In the genomic region with DNA sequence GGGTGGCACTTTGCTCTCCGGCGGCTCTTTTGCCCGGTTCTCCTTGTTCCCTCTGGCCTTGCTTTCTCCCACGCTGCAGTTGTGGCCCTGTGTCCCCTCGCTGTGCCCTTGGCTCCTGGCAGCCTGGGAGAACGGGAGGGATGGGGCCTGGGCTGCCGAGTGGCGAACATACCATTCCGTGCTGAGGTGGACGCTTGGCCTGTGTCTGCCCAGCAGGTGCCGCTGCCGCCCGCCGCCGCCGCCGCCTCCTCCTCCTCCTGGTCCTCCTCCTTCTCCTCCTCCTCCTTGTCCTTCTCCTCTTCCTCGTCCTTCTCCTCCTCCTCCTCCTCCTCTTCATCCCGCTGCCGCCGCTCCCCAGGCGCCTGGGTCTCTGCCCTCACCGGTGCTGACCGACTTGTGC, we compare ENCODE assay signal across 34 cellular contexts. TPM values are rescaled to one million over a fixed set of nuclear protein-coding genes. Genes with fewer than 3 reads are reported as not detected.
DNase-seq lines count a peak whose midpoint lies in the region; ATAC-seq, FAIRE-seq and TF ChIP-seq lines count a peak whose summit lies in the region.
"Had no signal": no experiment of that assay in that cellular context is flagged by ENCODE, and none has a peak within 500 bp of the region (broad histone marks: within the 10 kb centered on the region; RNA-seq: fewer than 3 reads in every experiment).

No MANE protein-coding gene starts in this region.

- no peak overlapping the region for H3K27ac Mint-ChIP-seq in neural progenitor cell
- H3K27ac Mint-ChIP-seq in effector memory CD8-positive, alpha-beta T cell, result no peak overlapping the region
- H3K27ac Mint-ChIP-seq: activated naive CD8-positive, alpha-beta T cell treated with anti-CD3 and anti-CD28 coated beads, Interleukin-2, amount 10 ng/mL, durations not matched to agents 7 days and 5 days; natural killer cell treated with Interleukin-12 subunit alpha and Interleukin-12 subunit beta and Interleukin-15 and Interleukin-18, amount 100 ng/mL, for 72 hours; stimulated activated memory B cell treated with anti-CD40 and anti-IgM and Interleukin-4, amounts not matched to agents 10 μg/mL and 1 μg/mL and 100 μg/mL, for 72 hours; T-helper 17 cell had no signal

- H3K9me3 ChIP-seq in HEK293 (ENCODE audit: control insufficient read depth, insufficient read depth, low read depth, low read length) (no peaks in the 10 kb centered on the region), K562 (replicated peaks; ENCODE audit: control insufficient read depth, insufficient read depth, low read depth, low read length) (no peaks in the 10 kb centered on the region), neural progenitor cell (ENCODE audit: low read depth) (no peaks in the 10 kb centered on the region)
- H3K9me3 ChIP-seq: BLaER1, esophagus muscularis mucosa, HAP-1, mucosa of descending colon, sigmoid colon had no signal

- intact Hi-C loops in K562 (cut with micrococcal nuclease), result no loop called here

- H4K20me1 ChIP-seq in K562 (replicated peaks; ENCODE audit: control insufficient read depth, insufficient read depth, low read length), result peaks cover 19% of the 10 kb centered on the region
- peaks cover 79% of the 10 kb centered on the region for H4K20me1 ChIP-seq in neural progenitor cell (ENCODE audit: low read depth)

- no peaks in the 10 kb centered on the region for H3K9me3 Mint-ChIP-seq in neural progenitor cell
- no peaks in the 10 kb centered on the region for H3K9me3 Mint-ChIP-seq in effector memory CD8-positive, alpha-beta T cell
- H3K9me3 Mint-ChIP-seq: activated naive CD8-positive, alpha-beta T cell treated with anti-CD3 and anti-CD28 coated beads, Interleukin-2, amount 10 ng/mL, durations not matched to agents 7 days and 5 days; natural killer cell treated with Interleukin-12 subunit alpha and Interleukin-12 subunit beta and Interleukin-15 and Interleukin-18, amount 100 ng/mL, for 72 hours; stimulated activated memory B cell treated with anti-CD40 and anti-IgM and Interleukin-4, amounts not matched to agents 10 μg/mL and 1 μg/mL and 100 μg/mL, for 72 hours had no signal

- no peak for FAIRE-seq in K562 (lab: Jason Lieb, UNC)
- FAIRE-seq: astrocyte, G401.6, urothelium cell line had no signal

- H3K4me3 ChIP-seq in HEK293 (ENCODE audit: low read depth, low read length) (no peak overlapping the region), K562 (no peak overlapping the region), neural progenitor cell (no peak overlapping the region)
- H3K4me3 ChIP-seq: BLaER1, coronary artery, esophagus muscularis mucosa, HAP-1, mucosa of descending colon, sigmoid colon, SK-N-MC had no signal

- H3K9ac ChIP-seq in K562 (ENCODE audit: insufficient read depth in 1 of 2, low read depth in 2 of 2, low read length in 2 of 2) (no peak overlapping the region; a peak in 1 of 4 replicates), neural progenitor cell (no peak overlapping the region)
- H3K9ac ChIP-seq: BLaER1 had no signal

- H2AFZ ChIP-seq in K562 (ENCODE audit: low read depth, low read length) (no peak overlapping the region), neural progenitor cell (replicated peaks) (no peak overlapping the region)

- POLR2A ChIA-PET in HEK293 (lab: Yijun Ruan, JAX) (no interaction called here), K562 (lab: Yijun Ruan, JAX) (no interaction called here)

- H3K36me3 ChIP-seq in HEK293 (ENCODE audit: control insufficient read depth in 2 of 2, insufficient read depth in 1 of 2, low read length in 2 of 2), result peaks cover 0 to 91% of the 10 kb centered on the region in 2 experiments; a peak in 1 of 3 replicates
- peaks cover 95% of the 10 kb centered on the region; the same call in 2 of the 3 replicates for H3K36me3 ChIP-seq in K562 (ENCODE audit: control insufficient read depth, insufficient read depth, low read length)
- H3K36me3 ChIP-seq in neural progenitor cell, result no peaks in the 10 kb centered on the region

- 88% methylated on average over 24 of the region's 24 CpGs for WGBS in K562 (ENCODE audit: insufficient coverage, low coverage, missing lambda C conversion rate)

- H3K79me2 ChIP-seq in K562 (ENCODE audit: control insufficient read depth, insufficient read depth, low read length) (peaks cover 10% of the 10 kb centered on the region; the same call in 2 of the 3 replicates), neural progenitor cell (ENCODE audit: low read depth) (peaks cover under 1% of the 10 kb centered on the region)

- peaks cover 5% of the 10 kb centered on the region for H3K9me1 ChIP-seq in K562 (ENCODE audit: control insufficient read depth, insufficient read depth, low read length)

- H3K27me3 Mint-ChIP-seq in neural progenitor cell (ENCODE audit: insufficient read depth, low read depth), result peaks cover 8% of the 10 kb centered on the region
- H3K27me3 Mint-ChIP-seq in effector memory CD8-positive, alpha-beta T cell, result no peaks in the 10 kb centered on the region
- H3K27me3 Mint-ChIP-seq: activated naive CD8-positive, alpha-beta T cell treated with anti-CD3 and anti-CD28 coated beads, Interleukin-2, amount 10 ng/mL, durations not matched to agents 7 days and 5 days; natural killer cell treated with Interleukin-12 subunit alpha and Interleukin-12 subunit beta and Interleukin-15 and Interleukin-18, amount 100 ng/mL, for 72 hours; stimulated activated memory B cell treated with anti-CD40 and anti-IgM and Interleukin-4, amounts not matched to agents 10 μg/mL and 1 μg/mL and 100 μg/mL, for 72 hours; T-helper 17 cell had no signal

- H3K27me3 ChIP-seq in K562 (ENCODE audit: control insufficient read depth in 2 of 2, insufficient read depth in 2 of 2, low read length in 2 of 2), result no peaks in the 10 kb centered on the region
- H3K27me3 ChIP-seq in foreskin keratinocyte, result no peaks in the 10 kb centered on the region
- no peaks in the 10 kb centered on the region for H3K27me3 ChIP-seq in neural progenitor cell
- H3K27me3 ChIP-seq: BLaER1, esophagus muscularis mucosa, sigmoid colon had no signal

- ATAC-seq in K562 (no peak), foreskin keratinocyte (no peak), GM18873 (IDR thresholded peaks at IDR 0.05; ENCODE audit: low FRiP score, unreplicated experiment) (no peak)
- ATAC-seq in effector memory CD8-positive, alpha-beta T cell (replicated peaks), result no peak
- ATAC-seq: mucosa of descending colon; natural killer cell treated with Interleukin-12 subunit alpha and Interleukin-12 subunit beta and Interleukin-15 and Interleukin-18, amount 100 ng/mL, for 72 hours; stimulated activated memory B cell treated with anti-CD40 and anti-IgM and Interleukin-4, amounts not matched to agents 10 μg/mL and 1 μg/mL and 100 μg/mL, for 72 hours; T-helper 17 cell had no signal

- peaks cover 21% of the 10 kb centered on the region for H3K36me3 Mint-ChIP-seq in neural progenitor cell
- peaks cover 20% of the 10 kb centered on the region for H3K36me3 Mint-ChIP-seq in effector memory CD8-positive, alpha-beta T cell (ENCODE audit: insufficient read depth)
- H3K36me3 Mint-ChIP-seq: activated naive CD8-positive, alpha-beta T cell treated with anti-CD3 and anti-CD28 coated beads, Interleukin-2, amount 10 ng/mL, durations not matched to agents 7 days and 5 days; natural killer cell treated with Interleukin-12 subunit alpha and Interleukin-12 subunit beta and Interleukin-15 and Interleukin-18, amount 100 ng/mL, for 72 hours had no signal

- H3K4me3 Mint-ChIP-seq in neural progenitor cell, result no peak overlapping the region
- H3K4me3 Mint-ChIP-seq in effector memory CD8-positive, alpha-beta T cell, result no peak overlapping the region
- H3K4me3 Mint-ChIP-seq: activated naive CD8-positive, alpha-beta T cell treated with anti-CD3 and anti-CD28 coated beads, Interleukin-2, amount 10 ng/mL, durations not matched to agents 7 days and 5 days; natural killer cell treated with Interleukin-12 subunit alpha and Interleukin-12 subunit beta and Interleukin-15 and Interleukin-18, amount 100 ng/mL, for 72 hours; stimulated activated memory B cell treated with anti-CD40 and anti-IgM and Interleukin-4, amounts not matched to agents 10 μg/mL and 1 μg/mL and 100 μg/mL, for 72 hours; T-helper 17 cell had no signal

- H3F3A ChIP-seq in neural progenitor cell (ENCODE audit: low read depth), result peaks cover 41% of the 10 kb centered on the region

- in situ Hi-C loops in K562 (cut with MboI), result no loop called here

- TF ChIP-seq POLR2A in K562 (conservative IDR thresholded peaks at IDR 0.05), result no peak

- CTCF ChIA-PET in HEK293 (lab: Yijun Ruan, JAX), result interaction anchor here (0.6 to 2.6 kb wide), 4 partner anchors 8 to 65 kb away, joined by 3 to 14 read pairs (median 4); a partner anchor contains a TSS
- CTCF ChIA-PET in K562 (lab: Yijun Ruan, JAX; ENCODE audit: low intra/inter-chr PET ratio), result interaction anchor here (0.6 to 4.4 kb wide), 3 partner anchors 50 to 160 kb away, joined by 3 to 74 read pairs (median 32); no protein-coding TSS in a partner anchor

- H3K27ac ChIP-seq in HEK293 (ENCODE audit: extremely low read depth, low read depth, low read length) (no peak overlapping the region), K562 (ENCODE audit: extremely low read depth, low read depth, low read length) (no peak overlapping the region), foreskin keratinocyte (no peak overlapping the region), neural progenitor cell (no peak overlapping the region)
- H3K27ac ChIP-seq: BLaER1, coronary artery, esophagus muscularis mucosa, sigmoid colon, SK-N-MC had no signal

- TF ChIP-seq CTCF in HEK293 (tag by site-specific recombination; IDR thresholded peaks at IDR 0.05) (no peak), K562 (IDR thresholded peaks at IDR 0.05 in 2 of 3, conservative IDR thresholded peaks at IDR 0.05 in 1 of 3; ENCODE audit: insufficient read depth in 2 of 3, low read depth in 1 of 3, low read length in 3 of 3) (no peak), foreskin keratinocyte (conservative IDR thresholded peaks at IDR 0.05) (peak; percentile 10), neural progenitor cell (IDR thresholded peaks at IDR 0.05) (peak; percentile 7)

- no peak for DNase-seq in K562 (ENCODE audit: extremely low read depth in 1 of 4, low spot score in 3 of 4)
- DNase-seq in foreskin keratinocyte, result no peak
- DNase-seq in neural progenitor cell (ENCODE audit: low spot score), result no peak
- DNase-seq in nucleus accumbens (lab: John Stamatoyannopoulos, UW), result no peak
- DNase-seq in effector memory CD8-positive, alpha-beta T cell, result no peak
- no peak for DNase-seq in NCI-H2107 (lab: John Stamatoyannopoulos, UW)
- DNase-seq: activated CD4-positive, alpha-beta T cell treated with anti-CD3 and anti-CD28 coated beads for 48 hours; activated CD8-positive, alpha-beta memory T cell treated with anti-CD3 and anti-CD28 coated beads for 24 hours; activated gamma-delta T cell; activated naive CD8-positive, alpha-beta T cell treated with anti-CD3 and anti-CD28 coated beads, Interleukin-2, amount 10 ng/mL, durations not matched to agents 7 days and 5 days; foreskin melanocyte; NCI-H1105 treated with DMSO at 0.1 percent for 48 hours; NCI-H2081; NCI-H774; sigmoid colon; stimulated activated CD4-positive, alpha-beta T cell treated with anti-CD3 and anti-CD28 coated beads, Interleukin-4, amount 100 ng/mL, for 4 hours; T-helper 17 cell had no signal

- H3K4me2 ChIP-seq in K562 (ENCODE audit: insufficient read depth, low read length), result no peak overlapping the region
- H3K4me2 ChIP-seq in neural progenitor cell, result no peak overlapping the region
- H3K4me2 ChIP-seq: BLaER1 had no signal

- no peaks in the 10 kb centered on the region for H3K4me1 ChIP-seq in HEK293 (ENCODE audit: control insufficient read depth, insufficient read depth, low read length)
- H3K4me1 ChIP-seq in K562 (replicated peaks in 1 of 2; ENCODE audit: control insufficient read depth in 2 of 2, insufficient read depth in 2 of 2, low read length in 2 of 2), result peaks cover 0 to 53% of the 10 kb centered on the region in 2 experiments; a peak in 1 of 5 replicates
- H3K4me1 ChIP-seq in foreskin keratinocyte, result no peaks in the 10 kb centered on the region
- peaks cover 8% of the 10 kb centered on the region for H3K4me1 ChIP-seq in neural progenitor cell
- H3K4me1 ChIP-seq: HAP-1 had no signal

- no peak for TF ChIP-seq RAD21 in K562 (CRISPR knock-in tag; conservative IDR thresholded peaks at IDR 0.05 in 1 of 2, IDR thresholded peaks at IDR 0.05 in 1 of 2)

- peaks cover 25% of the 10 kb centered on the region for H3K4me1 Mint-ChIP-seq in neural progenitor cell
- peaks cover 13 to 20% of the 10 kb centered on the region in 2 donors for H3K4me1 Mint-ChIP-seq in effector memory CD8-positive, alpha-beta T cell (ENCODE audit: low read depth in 2 of 2)

- no TSS peak for BruUV-seq in K562 (replicated peaks; lab: Mats Ljungman, UMichigan)

- no peak for TF ChIP-seq EP300 in K562 (IDR thresholded peaks at IDR 0.05; ENCODE audit: low read length)

RNA-seq across cellular contexts. Expression of a gene that starts 36.0 kb away (rescaled TPM):
- total RNA-seq in K562 (2011; cell fraction: chromatin; rRNA removed; ENCODE audit: low replicate concordance), result 309 and 657 TPM in 2 replicates
- total RNA-seq in K562 (2011; cell fraction: nucleolus; rRNA removed), result 263 and 322 TPM in 2 replicates
- total RNA-seq in K562 (2011; cell fraction: nucleoplasm; rRNA removed), result 258 and 293 TPM in 2 replicates
- 62.2 and 94.2 TPM in 2 replicates for total RNA-seq in K562 (2014; rRNA removed)
- total RNA-seq in K562 (2014; rRNA removed; fragmentation: Illumina TruSeq; extraction: Trizol), result 34.6 and 44.0 TPM in 2 replicates
- 59.8 and 60.0 TPM in 2 replicates for total RNA-seq in K562 (2015; rRNA removed; fragmentation: Illumina TruSeq; extraction: Trizol)
- 178 and 208 TPM in 2 replicates for total RNA-seq in K562 (2021)
- polyA plus RNA-seq in K562 (2011; rRNA removed), result 61.4 and 65.4 TPM in 2 replicates
- 86.8 and 233 TPM in 2 replicates for polyA plus RNA-seq in K562 (2011; cell fraction: cytosol; rRNA removed)
- polyA plus RNA-seq in K562 (2011; cell fraction: nucleus; rRNA removed), result 273 and 510 TPM in 2 replicates
- 83.7 and 110 TPM in 2 replicates for polyA plus RNA-seq in K562 (2012)
- 66.7 and 96.7 TPM in 2 replicates for polyA plus RNA-seq in K562 (2014; fragmentation: Illumina TruSeq; extraction: Trizol)
- 1 to 10 TPM; 3.4 to 4.4 TPM for polyA plus RNA-seq in K562 (2014; fragmentation: Nextera tagmentation; extraction: Ambion mirVana)
- polyA plus RNA-seq in K562 (2014; rRNA removed), result 118 and 127 TPM in 2 replicates
- polyA minus RNA-seq in K562 (2011; rRNA and poly(A)+ RNA removed), result 34.5 and 46.4 TPM in 2 replicates
- 64.1 and 65.6 TPM in 2 replicates for polyA minus RNA-seq in K562 (2011; cell fraction: cytosol; rRNA and poly(A)+ RNA removed)
- 79.9 and 118 TPM in 2 replicates for polyA minus RNA-seq in K562 (2011; cell fraction: nucleus; rRNA and poly(A)+ RNA removed)
- total RNA-seq in foreskin keratinocyte, result 105 and 106 TPM in 2 replicates
- polyA plus RNA-seq in foreskin keratinocyte, result 116 and 124 TPM in 2 replicates
- 38.9 and 73.0 TPM in 2 replicates for total RNA-seq in neural progenitor cell (ENCODE audit: low replicate concordance)

RNA-seq across cellular contexts. Expression of a gene that starts 39.0 kb away (rescaled TPM):
- 28.8 and 70.7 TPM in 2 replicates for total RNA-seq in K562 (2011; cell fraction: chromatin; rRNA removed; ENCODE audit: low replicate concordance)
- 113 and 126 TPM in 2 replicates for total RNA-seq in K562 (2011; cell fraction: nucleolus; rRNA removed)
- 72.2 and 72.4 TPM in 2 replicates for total RNA-seq in K562 (2011; cell fraction: nucleoplasm; rRNA removed)
- total RNA-seq in K562 (2014; rRNA removed) (189 and 255 TPM in 2 replicates), K562 (2014; rRNA removed; fragmentation: Illumina TruSeq; extraction: Trizol) (19.4 and 21.4 TPM in 2 replicates), K562 (2015; rRNA removed; fragmentation: Illumina TruSeq; extraction: Trizol) (86.3 and 97.0 TPM in 2 replicates), K562 (2021) (233 and 241 TPM in 2 replicates), foreskin keratinocyte (38.8 and 39.7 TPM in 2 replicates), neural progenitor cell (ENCODE audit: low replicate concordance) (6.0 and 49.4 TPM in 2 replicates)
- polyA plus RNA-seq in K562 (2011; rRNA removed) (38.4 and 59.7 TPM in 2 replicates), K562 (2014; fragmentation: Illumina TruSeq; extraction: Trizol) (74.1 and 210 TPM in 2 replicates), K562 (2014; fragmentation: Nextera tagmentation; extraction: Ambion mirVana) (under 1 TPM; 0.14 to 0.34 TPM), K562 (2014; rRNA removed) (195 and 207 TPM in 2 replicates), foreskin keratinocyte (74.3 and 83.3 TPM in 2 replicates)
- polyA plus RNA-seq in K562 (2011; cell fraction: cytosol; rRNA removed), result 86.5 and 297 TPM in 2 replicates
- polyA plus RNA-seq in K562 (2011; cell fraction: nucleus; rRNA removed), result 123 and 249 TPM in 2 replicates
- 165 and 183 TPM in 2 replicates for polyA plus RNA-seq in K562 (2012)
- polyA minus RNA-seq in K562 (2011; rRNA and poly(A)+ RNA removed), result 8.2 and 12.5 TPM in 2 replicates
- polyA minus RNA-seq in K562 (2011; cell fraction: cytosol; rRNA and poly(A)+ RNA removed), result 52.4 and 69.4 TPM in 2 replicates
- 18.0 and 20.3 TPM in 2 replicates for polyA minus RNA-seq in K562 (2011; cell fraction: nucleus; rRNA and poly(A)+ RNA removed)

RNA-seq across cellular contexts. Expression of a gene that starts 41.7 kb away (rescaled TPM):
- total RNA-seq in K562 (2011; cell fraction: chromatin; rRNA removed; ENCODE audit: low replicate concordance), result 153 and 539 TPM in 2 replicates
- 501 and 515 TPM in 2 replicates for total RNA-seq in K562 (2011; cell fraction: nucleolus; rRNA removed)
- total RNA-seq in K562 (2011; cell fraction: nucleoplasm; rRNA removed), result 225 and 261 TPM in 2 replicates
- total RNA-seq in K562 (2014; rRNA removed), result 114 and 139 TPM in 2 replicates
- 8.3 and 12.6 TPM in 2 replicates for total RNA-seq in K562 (2014; rRNA removed; fragmentation: Illumina TruSeq; extraction: Trizol)
- total RNA-seq in K562 (2015; rRNA removed; fragmentation: Illumina TruSeq; extraction: Trizol), result 50.3 and 55.4 TPM in 2 replicates
- total RNA-seq in K562 (2021), result 106 and 112 TPM in 2 replicates
- 48.2 and 69.4 TPM in 2 replicates for polyA plus RNA-seq in K562 (2011; rRNA removed)
- polyA plus RNA-seq in K562 (2011; cell fraction: cytosol; rRNA removed), result 50.7 and 105 TPM in 2 replicates
- 711 and 1,075 TPM in 2 replicates for polyA plus RNA-seq in K562 (2011; cell fraction: nucleus; rRNA removed)
- 70.9 and 124 TPM in 2 replicates for polyA plus RNA-seq in K562 (2012)
- polyA plus RNA-seq in K562 (2014; fragmentation: Illumina TruSeq; extraction: Trizol), result 38.2 and 53.4 TPM in 2 replicates
- polyA plus RNA-seq in K562 (2014; fragmentation: Nextera tagmentation; extraction: Ambion mirVana), result 1 to 10 TPM in 1 of 2 experiments, under 1 TPM in 1; 0.51 to 2.7 TPM
- polyA plus RNA-seq in K562 (2014; rRNA removed), result 150 and 181 TPM in 2 replicates
- 18.8 and 24.7 TPM in 2 replicates for polyA minus RNA-seq in K562 (2011; rRNA and poly(A)+ RNA removed)
- polyA minus RNA-seq in K562 (2011; cell fraction: cytosol; rRNA and poly(A)+ RNA removed), result 22.8 and 23.4 TPM in 2 replicates
- 187 and 189 TPM in 2 replicates for polyA minus RNA-seq in K562 (2011; cell fraction: nucleus; rRNA and poly(A)+ RNA removed)
- 49.4 and 55.2 TPM in 2 replicates for total RNA-seq in foreskin keratinocyte
- polyA plus RNA-seq in foreskin keratinocyte, result 64.6 and 71.5 TPM in 2 replicates
- 22.4 and 71.0 TPM in 2 replicates for total RNA-seq in neural progenitor cell (ENCODE audit: low replicate concordance)

RNA-seq across cellular contexts. Expression of a gene that starts 45.2 kb away (rescaled TPM):
- not detected in 2 replicates for total RNA-seq in K562 (2011; cell fraction: chromatin; rRNA removed; ENCODE audit: low replicate concordance)
- not detected in 2 replicates for total RNA-seq in K562 (2011; cell fraction: nucleolus; rRNA removed)
- not detected in 2 replicates for total RNA-seq in K562 (2011; cell fraction: nucleoplasm; rRNA removed)
- total RNA-seq in K562 (2014; rRNA removed) (not detected in 2 replicates), K562 (2014; rRNA removed; fragmentation: Illumina TruSeq; extraction: Trizol) (not detected in 2 replicates), K562 (2015; rRNA removed; fragmentation: Illumina TruSeq; extraction: Trizol) (not detected in 2 replicates), K562 (2021) (not detected in 2 replicates), foreskin keratinocyte (not detected in 2 replicates), neural progenitor cell (ENCODE audit: low replicate concordance) (not detected in 2 replicates)
- polyA plus RNA-seq in K562 (2011; rRNA removed) (not detected in 2 replicates), K562 (2014; fragmentation: Illumina TruSeq; extraction: Trizol) (not detected in 2 replicates), K562 (2014; fragmentation: Nextera tagmentation; extraction: Ambion mirVana) (not detected), K562 (2014; rRNA removed) (not detected in 2 replicates), foreskin keratinocyte (not detected in 2 replicates)
- not detected in 2 replicates for polyA plus RNA-seq in K562 (2011; cell fraction: cytosol; rRNA removed)
- not detected in 2 replicates for polyA plus RNA-seq in K562 (2011; cell fraction: nucleus; rRNA removed)
- not detected in 2 replicates for polyA plus RNA-seq in K562 (2012)
- not detected in 2 replicates for polyA minus RNA-seq in K562 (2011; rRNA and poly(A)+ RNA removed)
- polyA minus RNA-seq in K562 (2011; cell fraction: cytosol; rRNA and poly(A)+ RNA removed), result not detected in 2 replicates
- not detected in 2 replicates for polyA minus RNA-seq in K562 (2011; cell fraction: nucleus; rRNA and poly(A)+ RNA removed)
- total RNA-seq: activated naive CD8-positive, alpha-beta T cell treated with anti-CD3 and anti-CD28 coated beads, Interleukin-2, amount 10 ng/mL, durations not matched to agents 7 days and 5 days; astrocyte; esophagus muscularis mucosa; HT-29; MCF 10A; mucosa of descending colon; natural killer cell treated with Interleukin-12 subunit alpha and Interleukin-12 subunit beta and Interleukin-15 and Interleukin-18, amount 100 ng/mL, for 72 hours; RPMI7951; sigmoid colon; T-helper 17 cell had no signal
- polyA plus RNA-seq: AG04450, sigmoid colon had no signal

Comparison
In these comparisons a context has a peak if more than half of its experiments do, and no peak if none do; other contexts are left out.
1. CTCF ChIP-seq: peak in foreskin keratinocyte (single experiment) and neural progenitor cell (single experiment); none in HEK293 (single experiment) and K562 (0 of 3).